Comparison of ENCODE assay signal across 11 cellular contexts in genomic region chr12:105352049-105352448, GRCh38. TPM values are rescaled to one million over a fixed set of nuclear protein-coding genes. Genes with fewer than 3 reads are reported as not detected.
DNase-seq lines count a peak whose midpoint lies in the region; ATAC-seq lines count a peak whose summit lies in the region.
"Had no signal": no experiment of that assay in that cellular context is flagged by ENCODE, and none has a peak within 500 bp of the region (broad histone marks: within the 10 kb centered on the region; RNA-seq: fewer than 3 reads in every experiment).

No MANE protein-coding gene starts in this region.

- peak; percentile 23 for DNase-seq in kidney tubule cell (ENCODE audit: low spot score)
- DNase-seq in occipital lobe (lab: John Stamatoyannopoulos, UW), result no peak
- DNase-seq in NCI-H226, result no peak
- DNase-seq in glomerular visceral epithelial cell (ENCODE audit: extremely low spot score), result no peak
- no peak for DNase-seq in OCI-M1 (lab: John Stamatoyannopoulos, UW)
- DNase-seq: NCI-H1436 treated with DMSO at 0.1 percent for 48 hours; SJCRH30; stimulated activated CD4-positive, alpha-beta T cell treated with anti-CD3 and anti-CD28 coated beads, Interleukin-1b, Interleukin-23, amount 100 ng/mL, for 48 hours had no signal

- ATAC-seq in GM18858 (IDR thresholded peaks at IDR 0.05; ENCODE audit: unreplicated experiment) (peak; percentile 68), GM21576 (IDR thresholded peaks at IDR 0.05; ENCODE audit: unreplicated experiment) (peak; percentile 72), HG03354 (IDR thresholded peaks at IDR 0.05; ENCODE audit: poor library complexity, severe bottlenecking, unreplicated experiment) (peak; percentile 94)

RNA-seq across cellular contexts. Expression of gene C12orf75, which starts 21.6 kb away (rescaled TPM):
- total RNA-seq in occipital lobe, result 36.3 TPM
